Comparison of ENCODE assay signal across 19 cellular contexts in genomic region chr7:112133328-112133727, GRCh38.
"Had no signal": no experiment of that assay in that cellular context is flagged by ENCODE, and none has a peak within 500 bp of the region (broad histone marks: within the 10 kb centered on the region; RNA-seq: fewer than 3 reads in every experiment).

No MANE protein-coding gene starts in this region.

- H3K4me3 ChIP-seq: colonic mucosa, esophagus muscularis mucosa, gastroesophageal sphincter, hepatocyte, lower lobe of right lung, sigmoid colon, stomach, thyroid gland, upper lobe of right lung, vagina had no signal

- H3K4me2 ChIP-seq: hepatocyte had no signal

- H3K27me3 ChIP-seq: colonic mucosa, esophagus muscularis mucosa, gastroesophageal sphincter, hepatocyte, sigmoid colon, stomach, thyroid gland, upper lobe of right lung, vagina had no signal

- H3K36me3 ChIP-seq: colonic mucosa, esophagus muscularis mucosa, gastroesophageal sphincter, lower lobe of right lung, sigmoid colon, stomach, thyroid gland, upper lobe of right lung, vagina had no signal

- H3K4me1 ChIP-seq: colonic mucosa had no signal

- FAIRE-seq: small intestine had no signal

- ATAC-seq: gastroesophageal sphincter, left lobe of liver, lower lobe of right lung, upper lobe of right lung had no signal

- H3K27ac ChIP-seq: colonic mucosa, epithelial cell of prostate, esophagus muscularis mucosa, gastroesophageal sphincter, hepatocyte, lower lobe of right lung, sigmoid colon, stomach, vagina had no signal

- H2AFZ ChIP-seq: hepatocyte had no signal

- H3K9me3 ChIP-seq: colonic mucosa, esophagus muscularis mucosa, gastroesophageal sphincter, lower lobe of right lung, sigmoid colon, stomach, thyroid gland, upper lobe of right lung, vagina had no signal

- DNase-seq: colonic mucosa; dermis blood vessel endothelial cell; effector CD8-positive, alpha-beta T cell; glutamatergic neuron; lower lobe of right lung; naive B cell; sigmoid colon; stimulated activated CD4-positive, alpha-beta T cell treated with anti-CD3 and anti-CD28 coated beads, Interleukin-12 subunit alpha, Interleukin-12 subunit beta, amount 100 ng/mL, for 4 hours; stimulated activated naive CD4-positive, alpha-beta T cell; stomach; thyroid gland; upper lobe of right lung had no signal
